24 cellular contexts compared by ENCODE assay signal in the genomic region with DNA sequence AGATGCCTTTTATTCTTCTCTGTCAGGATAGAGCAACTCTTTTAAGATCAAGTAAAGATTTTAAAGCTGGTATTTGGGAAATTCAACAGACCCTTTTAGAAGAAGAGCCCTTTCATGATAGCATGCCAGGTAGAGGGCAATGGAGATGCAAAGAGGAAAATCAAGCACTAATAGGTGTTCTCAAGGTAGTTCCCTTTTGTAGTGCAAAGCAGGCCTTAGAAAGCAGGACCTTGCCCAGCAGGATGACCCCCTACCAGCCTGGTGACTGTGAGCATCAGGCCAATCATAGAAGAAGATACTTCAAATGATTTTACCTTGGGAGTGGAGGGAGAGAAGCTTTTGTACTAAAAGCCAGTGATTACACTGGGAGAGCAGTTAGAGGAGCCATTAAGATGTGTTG.
A peak's percentile ranks its signal among the peaks of the same experiment; 100 is the strongest.
DNase-seq lines count a peak whose midpoint lies in the region; ATAC-seq, FAIRE-seq and TF ChIP-seq lines count a peak whose summit lies in the region.
"Had no signal": no experiment of that assay in that cellular context is flagged by ENCODE, and none has a peak within 500 bp of the region (broad histone marks: within the 10 kb centered on the region; RNA-seq: fewer than 3 reads in every experiment).

No MANE protein-coding gene starts in this region.

- H3K9ac ChIP-seq in HUES6 (ENCODE audit: low read length) = no peak overlapping the region
- no peak overlapping the region for H3K9ac ChIP-seq in H1 (replicated peaks in 1 of 4; ENCODE audit: extremely low read depth in 1 of 4, low read depth in 3 of 4, low read length in 3 of 4)
- no peak overlapping the region for H3K9ac ChIP-seq in GM23248

- in situ Hi-C loops in gastrocnemius medialis (cut with MboI; ENCODE audit: low sequenced_read_pairs in 4 of 4) (no loop called here), GM23248 (cut with MboI) (no loop called here)

- CTCF ChIA-PET in H1 (lab: Charles Lee; ENCODE audit: partially characterized antibody) = interaction anchor here (0.8 to 1.3 kb wide), 2 partner anchors 9 to 39 kb away, joined by 3 to 4 read pairs; no protein-coding TSS in a partner anchor

- no peak overlapping the region for H3K23ac ChIP-seq in H1 (ENCODE audit: insufficient read length)

- peaks cover 17% of the 10 kb centered on the region for H3F3A ChIP-seq in GM23248 (ENCODE audit: insufficient read depth)

- no peak overlapping the region for H2BK120ac ChIP-seq in H1 (replicated peaks; ENCODE audit: low read depth, low read length)

- H3K4ac ChIP-seq in H1 (replicated peaks; ENCODE audit: insufficient read length, low read depth, low read length) = no peak overlapping the region

- no peak overlapping the region for H2BK15ac ChIP-seq in H1 (ENCODE audit: low read length)

- peaks cover 17% of the 10 kb centered on the region for H3K4me1 ChIP-seq in HUES6 (ENCODE audit: control insufficient read depth, insufficient read depth, low read length)
- H3K4me1 ChIP-seq in H1 (replicated peaks in 1 of 4; ENCODE audit: control insufficient read depth in 3 of 4, insufficient read depth in 4 of 4, low read length in 3 of 4) = peaks cover 0 to 12% (median 6%) of the 10 kb centered on the region in 4 experiments; a peak in 4 of 7 replicates
- no peaks in the 10 kb centered on the region for H3K4me1 ChIP-seq in gastrocnemius medialis
- H3K4me1 ChIP-seq in GM23248 (ENCODE audit: insufficient read depth) = peaks cover 22% of the 10 kb centered on the region
- H3K4me1 ChIP-seq: A549, SJSA1 had no signal

- no peak overlapping the region for H3K4me3 ChIP-seq in HUES6 (ENCODE audit: low read depth, low read length)
- peak overlapping the region in 1 of 4 experiments; percentile 31; a peak in 1 of 8 replicates for H3K4me3 ChIP-seq in H1 (ENCODE audit: extremely low read depth in 1 of 4, insufficient read depth in 2 of 4, low read depth in 3 of 4, low read length in 4 of 4)
- no peak overlapping the region for H3K4me3 ChIP-seq in gastrocnemius medialis
- H3K4me3 ChIP-seq in GM23248 = no peak overlapping the region
- H3K4me3 ChIP-seq: A549, GM12878, SJSA1 had no signal

- TF ChIP-seq RAD21 in H1 (IDR thresholded peaks at IDR 0.05 in 1 of 2, conservative IDR thresholded peaks at IDR 0.05 in 1 of 2; ENCODE audit: low read depth in 2 of 2, low read length in 2 of 2) = no peak; a peak in 1 of 4 replicates

- H3K36me3 ChIP-seq in HUES6 (ENCODE audit: control insufficient read depth, insufficient read depth, low read length) (no peaks in the 10 kb centered on the region), H1 (ENCODE audit: control insufficient read depth in 2 of 4, insufficient read depth in 4 of 4, low read length in 3 of 4) (no peaks in the 10 kb centered on the region), gastrocnemius medialis (no peaks in the 10 kb centered on the region), GM23248 (ENCODE audit: low read depth) (no peaks in the 10 kb centered on the region)
- H3K36me3 ChIP-seq: SJSA1 had no signal

- H3K9me3 ChIP-seq in HUES6 (ENCODE audit: control insufficient read depth, insufficient read depth, low read depth, low read length) = no peaks in the 10 kb centered on the region
- no peaks in the 10 kb centered on the region for H3K9me3 ChIP-seq in H1 (ENCODE audit: insufficient read depth in 2 of 2, low read depth in 1 of 2, low read length in 1 of 2)
- H3K9me3 ChIP-seq in gastrocnemius medialis = no peaks in the 10 kb centered on the region
- H3K9me3 ChIP-seq in GM23248 (ENCODE audit: low read depth) = no peaks in the 10 kb centered on the region
- H3K9me3 ChIP-seq: A549, SJSA1 had no signal

- H4K91ac ChIP-seq in H1 (replicated peaks; ENCODE audit: insufficient read length, low read length) = no peak overlapping the region

- H2BK5ac ChIP-seq in H1 (ENCODE audit: low read depth, low read length) = no peak overlapping the region

- H2AK5ac ChIP-seq in H1 (ENCODE audit: low read depth, low read length) = no peak overlapping the region

- no peak overlapping the region for H2BK20ac ChIP-seq in H1 (ENCODE audit: low read length)

- H3K18ac ChIP-seq in H1 (ENCODE audit: extremely low read depth, low read length) = no peak overlapping the region

- H3K79me1 ChIP-seq in H1 (ENCODE audit: low read depth, low read length) = no peaks in the 10 kb centered on the region

- TF ChIP-seq EP300 in H1 (IDR thresholded peaks at IDR 0.05; ENCODE audit: borderline replicate concordance in 1 of 2, low read depth in 2 of 2, low read length in 2 of 2) = peak in 1 of 2 experiments; percentile 58; a peak in 1 of 3 replicates

- no peak overlapping the region for H4K8ac ChIP-seq in H1 (ENCODE audit: extremely low read depth, insufficient read depth, low read length)

- H3K9me2 ChIP-seq in GM23248 (ENCODE audit: insufficient read depth) = no peaks in the 10 kb centered on the region

- TF ChIP-seq CTCF in H1 (IDR thresholded peaks at IDR 0.05; ENCODE audit: control extremely low read depth in 1 of 3, insufficient read depth in 1 of 3, low read depth in 1 of 3, low read length in 3 of 3) (no peak), gastrocnemius medialis (IDR thresholded peaks at IDR 0.05 in 4 of 5, conservative IDR thresholded peaks at IDR 0.05 in 1 of 5) (no peak)

- no peak overlapping the region for H2BK12ac ChIP-seq in H1 (ENCODE audit: low read depth, low read length)

- no peak overlapping the region for H3K14ac ChIP-seq in H1 (ENCODE audit: insufficient read length)

- H3K27ac ChIP-seq in HUES6 (ENCODE audit: low read depth, low read length) (peak overlapping the region; percentile 75; the same call in 1 of the 2 replicates), H1 (ENCODE audit: low read depth, low read length) (no peak overlapping the region), gastrocnemius medialis (no peak overlapping the region), GM23248 (no peak overlapping the region)
- H3K27ac ChIP-seq: A549, SJSA1 had no signal

- POLR2A ChIA-PET in H1 (lab: Charles Lee; ENCODE audit: partially characterized antibody) = no interaction called here

- H3K56ac ChIP-seq in H1 (replicated peaks; ENCODE audit: insufficient read length, low read depth, low read length) = no peak overlapping the region

- H3K79me2 ChIP-seq in H1 (ENCODE audit: control insufficient read depth in 1 of 2, insufficient read depth in 2 of 2, low read length in 2 of 2) = no peaks in the 10 kb centered on the region
- no peaks in the 10 kb centered on the region for H3K79me2 ChIP-seq in GM23248 (ENCODE audit: insufficient read depth)

- TF ChIP-seq POLR2A in H1 (IDR thresholded peaks at IDR 0.05; ENCODE audit: control extremely low read depth in 1 of 2, low read depth in 2 of 2, low read length in 2 of 2) (no peak), gastrocnemius medialis (IDR thresholded peaks at IDR 0.05) (no peak)

- H3K4me2 ChIP-seq in H1 (ENCODE audit: insufficient read depth in 1 of 2, low read depth in 2 of 2, low read length in 2 of 2) (peak overlapping the region in 1 of 2 experiments; percentile 19; a peak in 1 of 4 replicates), GM23248 (ENCODE audit: unreplicated experiment) (no peak overlapping the region)
- H3K4me2 ChIP-seq: A549 had no signal

- no peak overlapping the region for H4K5ac ChIP-seq in H1 (ENCODE audit: insufficient read length, low read depth, low read length)

- H3K23me2 ChIP-seq in H1 (ENCODE audit: low read depth, low read length) = no peaks in the 10 kb centered on the region

- peak; percentile 55 for DNase-seq in ELF-1 (ENCODE audit: low read depth, low spot score)
- peak; percentile 64 to 86 for DNase-seq in H1 (ENCODE audit: low read depth in 1 of 2, low spot score in 2 of 2)
- peak; percentile 74 for DNase-seq in iPS-NIHi11 (ENCODE audit: low spot score)
- no peak for DNase-seq in MV-4-11 (lab: John Stamatoyannopoulos, UW)
- no peak for DNase-seq in gastrocnemius medialis
- no peak for DNase-seq in GM23248
- DNase-seq: CD4-positive, alpha-beta T cell; COR-L47; DMS 273 treated with DMSO at 0.1 percent for 48 hours; DMS79 treated with DMSO at 0.1 percent for 48 hours; GOT3; KBM-7; NCI-H1105 treated with DMSO at 0.1 percent for 48 hours; NCI-H187 treated with DMSO at 0.1 percent for 48 hours; NCI-H345; NCI-H524; NCI-H82; T-helper 1 cell had no signal

- H2AFZ ChIP-seq in H1 (ENCODE audit: low read length) (no peak overlapping the region), GM23248 (no peak overlapping the region)

- intact Hi-C loops in gastrocnemius medialis (cut with DNase I; ENCODE audit: low total_unique reads) = no loop called here

- ATAC-seq in HG02973 (IDR thresholded peaks at IDR 0.05; ENCODE audit: unreplicated experiment) (no peak), gastrocnemius medialis (no peak)
- ATAC-seq: A549, GM12878, Right ventricle myocardium inferior had no signal

- peak; percentile 96 for FAIRE-seq in H1 (lab: Jason Lieb, UNC)
- FAIRE-seq: A549, GM12878 had no signal

- H3K27me3 ChIP-seq in HUES6 (ENCODE audit: control insufficient read depth, insufficient read depth, low read length) (no peaks in the 10 kb centered on the region), H1 (replicated peaks in 1 of 4; ENCODE audit: control insufficient read depth in 3 of 4, extremely low read depth in 1 of 4, insufficient read depth in 3 of 4, low read length in 3 of 4) (peaks cover 0 to 2% (median under 1%) of the 10 kb centered on the region in 4 experiments; a peak in 2 of 7 replicates), gastrocnemius medialis (no peaks in the 10 kb centered on the region), GM23248 (replicated peaks; ENCODE audit: insufficient read depth) (no peaks in the 10 kb centered on the region)
- H3K27me3 ChIP-seq: SJSA1 had no signal

- peaks cover 0 to 2% of the 10 kb centered on the region in 2 experiments for H4K20me1 ChIP-seq in H1 (replicated peaks in 1 of 2; ENCODE audit: control insufficient read depth in 1 of 2, insufficient read depth in 2 of 2, low read length in 2 of 2)
- no peaks in the 10 kb centered on the region for H4K20me1 ChIP-seq in GM23248 (ENCODE audit: insufficient read depth)

TF ChIP-seq in H1, 55 proteins besides CTCF, POLR2A, EP300 and RAD21 (continues in another document):
- no peak for TF ChIP-seq SIN3A (conservative IDR thresholded peaks at IDR 0.05 in 1 of 2, IDR thresholded peaks at IDR 0.05 in 1 of 2; ENCODE audit: low read depth in 1 of 2, low read length in 2 of 2)
- peak in 1 of 2 experiments; percentile 96; a peak in 2 of 4 replicates for TF ChIP-seq HDAC2 (IDR thresholded peaks at IDR 0.05; ENCODE audit: borderline replicate concordance in 1 of 2, low read depth in 2 of 2, low read length in 2 of 2)
- peak; percentile 32; the same call in 1 of the 2 replicates for TF ChIP-seq TEAD4 (IDR thresholded peaks at IDR 0.05; ENCODE audit: low read depth, low read length)
- peak; percentile 41 for TF ChIP-seq SP1 (IDR thresholded peaks at IDR 0.05; ENCODE audit: low read depth, low read length)
- TF ChIP-seq POU5F1 (IDR thresholded peaks at IDR 0.05; ENCODE audit: low read depth, low read length) = 0 out of 2 replicates have a peak, but pooled peaks have one; percentile 70
- TF ChIP-seq ASH2L (IDR thresholded peaks at IDR 0.05; ENCODE audit: low read length) = no peak
- 0 out of 2 replicates have a peak, but pooled peaks have one; percentile 16 for TF ChIP-seq EGR1 (IDR thresholded peaks at IDR 0.05; ENCODE audit: borderline replicate concordance, low read depth, low read length)
- TF ChIP-seq TCF12 (IDR thresholded peaks at IDR 0.05; ENCODE audit: low read depth, low read length) = 0 out of 2 replicates have a peak, but pooled peaks have one; percentile 37
- 0 out of 2 replicates have a peak, but pooled peaks have one; percentile 48 for TF ChIP-seq YY1 (IDR thresholded peaks at IDR 0.05; ENCODE audit: low read depth, low read length)

Comparison
In these comparisons a context has a peak if more than half of its experiments do, and no peak if none do; other contexts are left out.
1. DNase-seq: peak in ELF-1 (single experiment), H1 (2 of 2) and iPS-NIHi11 (single experiment); none in MV-4-11 (single experiment), gastrocnemius medialis (0 of 2) and GM23248 (single experiment).